Comparison of ENCODE assay signal across 20 cellular contexts in the genomic region with DNA sequence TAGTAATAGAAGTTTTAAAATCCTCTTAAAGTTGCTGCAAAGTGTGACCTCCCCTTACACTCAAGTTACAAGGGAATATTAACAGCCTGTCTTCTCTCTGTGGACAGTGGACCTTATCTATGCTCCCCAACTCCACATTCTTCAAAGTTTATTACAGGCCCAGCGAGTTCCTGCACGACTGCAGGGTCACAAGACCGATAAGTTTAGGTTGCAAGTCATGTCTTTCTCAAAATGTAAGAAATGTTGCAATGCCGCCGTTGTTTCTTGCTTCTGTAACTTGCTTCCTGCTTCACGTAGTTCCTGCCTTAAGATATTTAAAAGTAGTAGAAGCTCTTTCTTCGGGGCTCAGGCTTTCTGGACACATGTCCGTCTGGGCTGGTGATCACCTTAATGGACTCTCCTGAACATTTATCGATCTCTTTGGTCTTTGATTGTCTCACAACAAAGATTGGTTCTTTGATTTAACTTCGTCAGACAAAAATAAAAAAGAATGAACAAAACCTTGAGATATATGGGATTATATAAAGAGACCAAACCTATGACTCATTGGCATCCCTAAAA. TPM values are rescaled to one million over a fixed set of nuclear protein-coding genes. Genes with fewer than 3 reads are reported as not detected.
"Had no signal": no experiment of that assay in that cellular context is flagged by ENCODE, and none has a peak within 500 bp of the region (broad histone marks: within the 10 kb centered on the region; RNA-seq: fewer than 3 reads in every experiment).

No MANE protein-coding gene starts in this region.

- H3K4me1 ChIP-seq: lower lobe of right lung, parathyroid adenoma had no signal

- H3K79me2 ChIP-seq: parathyroid adenoma had no signal

- H3K36me3 Mint-ChIP-seq: activated naive CD4-positive, alpha-beta T cell treated with anti-CD3 and anti-CD28 coated beads, Interleukin-2, amount 10 ng/mL, durations not matched to agents 7 days and 5 days; brain; natural killer cell; stimulated activated memory B cell treated with anti-CD40 and anti-IgM and Interleukin-4, amounts not matched to agents 10 μg/mL and 1 μg/mL and 100 μg/mL, for 72 hours had no signal

- H3K27ac ChIP-seq: lower lobe of right lung, parathyroid adenoma had no signal

- H3K9ac ChIP-seq: parathyroid adenoma had no signal

- H3K4me3 ChIP-seq: lower lobe of right lung had no signal

- H3K9me3 ChIP-seq: lower lobe of right lung had no signal

- H3K9me3 Mint-ChIP-seq: activated CD4-positive, alpha-beta memory T cell treated with anti-CD3 and anti-CD28 coated beads, Interleukin-2, amount 10 ng/mL, durations not matched to agents 7 days and 5 days; activated naive CD4-positive, alpha-beta T cell treated with anti-CD3 and anti-CD28 coated beads, Interleukin-2, amount 10 ng/mL, durations not matched to agents 7 days and 5 days; natural killer cell; T-helper 2 cell treated with Interferon-gamma antibody and Interleukin-4, amounts not matched to agents 5 μg/mL and 100 μg/mL, for 36 hours had no signal

- ATAC-seq: activated naive CD8-positive, alpha-beta T cell treated with anti-CD3 and anti-CD28 coated beads, Interleukin-2, amount 50 U/mL, for 24 hours; lower lobe of right lung; natural killer cell; sciatic nerve; stimulated activated memory B cell treated with anti-CD40 and anti-IgM and Interleukin-4, amounts not matched to agents 10 μg/mL and 1 μg/mL and 100 μg/mL, for 72 hours had no signal

- DNase-seq: activated CD4-positive, alpha-beta memory T cell treated with anti-CD3 and anti-CD28 coated beads, Interleukin-2, amount 10 ng/mL, durations not matched to agents 7 days and 5 days; activated CD4-positive, alpha-beta T cell treated with anti-CD3 and anti-CD28 coated beads for 48 hours; activated CD4-positive, CD25-positive, alpha-beta regulatory T cell; activated naive CD4-positive, alpha-beta T cell treated with anti-CD3 and anti-CD28 coated beads, Interleukin-2, amount 10 ng/mL, durations not matched to agents 7 days and 5 days; activated naive CD8-positive, alpha-beta T cell treated with anti-CD3 and anti-CD28 coated beads, Interleukin-2, amount 50 U/mL, for 24 hours; activated T-cell treated with anti-CD3 and anti-CD28 coated beads, Interleukin-2, amount 50 U/mL, for 1 hour; anterior cingulate cortex; caudate nucleus; endodermal cell; foreskin melanocyte; hypothalamus; lower lobe of right lung; natural killer cell; stimulated activated CD4-positive, alpha-beta T cell treated with anti-CD3 and anti-CD28 coated beads, Interleukin-4, amount 100 ng/mL, for 4 hours had no signal

- H3K4me1 Mint-ChIP-seq: activated CD4-positive, alpha-beta memory T cell treated with anti-CD3 and anti-CD28 coated beads, Interleukin-2, amount 10 ng/mL, durations not matched to agents 7 days and 5 days; activated naive CD4-positive, alpha-beta T cell treated with anti-CD3 and anti-CD28 coated beads, Interleukin-2, amount 10 ng/mL, durations not matched to agents 7 days and 5 days; activated naive CD8-positive, alpha-beta T cell treated with anti-CD3 and anti-CD28 coated beads, Interleukin-2, amount 50 U/mL, for 24 hours; brain; endodermal cell; natural killer cell; stimulated activated memory B cell treated with anti-CD40 and anti-IgM and Interleukin-4, amounts not matched to agents 10 μg/mL and 1 μg/mL and 100 μg/mL, for 72 hours had no signal

- H3K27me3 Mint-ChIP-seq: activated naive CD4-positive, alpha-beta T cell treated with anti-CD3 and anti-CD28 coated beads, Interleukin-2, amount 10 ng/mL, durations not matched to agents 7 days and 5 days; activated naive CD8-positive, alpha-beta T cell treated with anti-CD3 and anti-CD28 coated beads, Interleukin-2, amount 50 U/mL, for 24 hours had no signal

- H3K36me3 ChIP-seq: lower lobe of right lung had no signal

- H2AFZ ChIP-seq: parathyroid adenoma had no signal

- H3K4me3 Mint-ChIP-seq: activated CD4-positive, alpha-beta memory T cell treated with anti-CD3 and anti-CD28 coated beads, Interleukin-2, amount 10 ng/mL, durations not matched to agents 7 days and 5 days; activated naive CD4-positive, alpha-beta T cell treated with anti-CD3 and anti-CD28 coated beads, Interleukin-2, amount 10 ng/mL, durations not matched to agents 7 days and 5 days; activated naive CD8-positive, alpha-beta T cell treated with anti-CD3 and anti-CD28 coated beads, Interleukin-2, amount 50 U/mL, for 24 hours; brain; endodermal cell; natural killer cell; stimulated activated memory B cell treated with anti-CD40 and anti-IgM and Interleukin-4, amounts not matched to agents 10 μg/mL and 1 μg/mL and 100 μg/mL, for 72 hours; T-helper 2 cell treated with Interferon-gamma antibody and Interleukin-4, amounts not matched to agents 5 μg/mL and 100 μg/mL, for 36 hours had no signal

- H3K27ac Mint-ChIP-seq: activated CD4-positive, alpha-beta memory T cell treated with anti-CD3 and anti-CD28 coated beads, Interleukin-2, amount 10 ng/mL, durations not matched to agents 7 days and 5 days; activated naive CD4-positive, alpha-beta T cell treated with anti-CD3 and anti-CD28 coated beads, Interleukin-2, amount 10 ng/mL, durations not matched to agents 7 days and 5 days; activated naive CD8-positive, alpha-beta T cell treated with anti-CD3 and anti-CD28 coated beads, Interleukin-2, amount 50 U/mL, for 24 hours; brain; endodermal cell; natural killer cell; stimulated activated memory B cell treated with anti-CD40 and anti-IgM and Interleukin-4, amounts not matched to agents 10 μg/mL and 1 μg/mL and 100 μg/mL, for 72 hours; T-helper 2 cell treated with Interferon-gamma antibody and Interleukin-4, amounts not matched to agents 5 μg/mL and 100 μg/mL, for 36 hours had no signal

RNA-seq across cellular contexts. Expression of a gene that starts 45.2 kb away (rescaled TPM):
- total RNA-seq: activated CD4-positive, alpha-beta memory T cell treated with anti-CD3 and anti-CD28 coated beads, Interleukin-2, amount 10 ng/mL, durations not matched to agents 7 days and 5 days; endodermal cell; epithelial cell of proximal tubule; lower lobe of right lung; natural killer cell had no signal
